Comparison of ENCODE assay signal across 29 cellular contexts in the genomic region with DNA sequence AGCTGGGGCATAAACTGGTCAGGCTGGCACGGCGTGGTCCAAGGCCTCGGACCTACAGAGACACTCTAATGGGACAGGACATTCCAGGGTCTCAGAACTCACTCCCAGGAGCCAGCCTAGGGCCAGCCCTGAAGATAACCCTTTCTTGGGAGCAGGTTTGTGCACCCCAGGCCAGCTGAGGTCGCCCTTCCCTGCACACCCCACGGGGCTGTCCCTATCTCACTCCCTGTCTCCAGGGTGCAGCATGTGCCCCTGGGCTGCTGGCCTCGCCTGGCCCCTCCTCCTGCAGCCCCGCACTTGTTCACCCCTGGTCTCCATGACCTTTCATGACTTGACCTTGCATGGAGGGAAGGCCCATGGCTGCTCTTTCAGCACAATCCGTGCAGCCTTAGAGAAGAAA.
"Had no signal": no experiment of that assay in that cellular context is flagged by ENCODE, and none has a peak within 500 bp of the region (broad histone marks: within the 10 kb centered on the region; RNA-seq: fewer than 3 reads in every experiment).

No MANE protein-coding gene starts in this region.

- DNase-seq: Karpas-422, KBM-7, MM.1S, MV-4-11, NCI-H1092, NCI-H1105, NCI-H1417 treated with DMSO at 0.1 percent for 48 hours, NCI-H1436 treated with DMSO at 0.1 percent for 48 hours, NCI-H1694 treated with DMSO at 0.1 percent for 48 hours, NCI-H187 treated with DMSO at 0.1 percent for 48 hours, NCI-H2029, NCI-H2081, NCI-H2171 treated with DMSO at 0.1 percent for 48 hours, NCI-H2227 treated with DMSO at 0.1 percent for 48 hours, NCI-H345, NCI-H446, NCI-H510A treated with DMSO at 0.1 percent for 48 hours, NCI-H524 treated with DMSO at 0.1 percent for 48 hours, NCI-H526 treated with DMSO at 0.1 percent for 48 hours, NCI-H774, OCI-M1, PC-3, Peyer's patch, RPMI8226, SHP77 treated with DMSO at 0.1 percent for 48 hours had no signal

- H3K4me3 ChIP-seq: Peyer's patch, SJSA1, SK-N-MC had no signal

- H3K4me2 ChIP-seq: KMS-11 had no signal

- H3K27me3 ChIP-seq: Peyer's patch, SJSA1 had no signal

- H3K27ac ChIP-seq: KMS-11, Peyer's patch, SJSA1, SK-N-MC had no signal

- H3K9me3 ChIP-seq: Peyer's patch, SJSA1 had no signal

- H3K36me3 ChIP-seq: Peyer's patch had no signal

- ATAC-seq: PC-3, SK-N-SH treated with all-trans-retinoic acid at 6 μM for 48 hours had no signal

- H3K9ac ChIP-seq: KMS-11 had no signal

- H3K4me1 ChIP-seq: Peyer's patch had no signal
